8 cellular contexts compared by ENCODE assay signal in genomic region chr2:216692636-216693413, GRCh38.
A peak's percentile ranks its signal among the peaks of the same experiment; 100 is the strongest.
DNase-seq lines count a peak whose midpoint lies in the region; ATAC-seq and TF ChIP-seq lines count a peak whose summit lies in the region.

No MANE protein-coding gene starts in this region.

- H3K4me1 ChIP-seq in OCI-LY3 (ENCODE audit: low read length): 0 out of 2 replicates have a peak, but pooled peaks cover 6% of the 10 kb centered on the region

- peak overlapping the region in 1 of 3 experiments; percentile 97 for H3K27ac Mint-ChIP-seq in nephron
- H3K27ac Mint-ChIP-seq in stimulated activated naive CD8-positive, alpha-beta T cell treated with anti-CD3 and anti-CD28 coated beads, Interleukin-15, Interleukin-2, amounts not matched to agents 100 ng/mL and 50 ng/mL, for 24 hours: peak overlapping the region; percentile 76

- H3K36me3 Mint-ChIP-seq in nephron (ENCODE audit: low read depth): peaks cover 35% of the 10 kb centered on the region
- no peaks in the 10 kb centered on the region for H3K36me3 Mint-ChIP-seq in stimulated activated naive CD8-positive, alpha-beta T cell treated with anti-CD3 and anti-CD28 coated beads, Interleukin-15, Interleukin-2, amounts not matched to agents 100 ng/mL and 50 ng/mL, for 24 hours (ENCODE audit: low read depth)

- H3K27ac ChIP-seq in OCI-LY3 (ENCODE audit: low read length): peak overlapping the region; percentile 9; the same call in 1 of the 2 replicates

- peak overlapping the region; percentile 84 to 89 (median 88) for H3K4me3 Mint-ChIP-seq in nephron
- peak overlapping the region; percentile 87 for H3K4me3 Mint-ChIP-seq in stimulated activated naive CD8-positive, alpha-beta T cell treated with anti-CD3 and anti-CD28 coated beads, Interleukin-15, Interleukin-2, amounts not matched to agents 100 ng/mL and 50 ng/mL, for 24 hours

- no peaks in the 10 kb centered on the region for H3K27me3 Mint-ChIP-seq in nephron (ENCODE audit: low read depth)
- peaks cover 60% of the 10 kb centered on the region for H3K27me3 Mint-ChIP-seq in stimulated activated naive CD8-positive, alpha-beta T cell treated with anti-CD3 and anti-CD28 coated beads, Interleukin-15, Interleukin-2, amounts not matched to agents 100 ng/mL and 50 ng/mL, for 24 hours

- peak; percentile 96 for DNase-seq in DMS 273 (lab: John Stamatoyannopoulos, UW; ENCODE audit: unreplicated experiment)
- DNase-seq in HUDEP-2 (lab: John Stamatoyannopoulos, UW; ENCODE audit: unreplicated experiment in 76 of 76): peak in 52 of 76 experiments; percentile 3 to 69 (median 28)
- DNase-seq in activated T-helper 9 cell treated with anti-CD3 and anti-CD28 coated beads, Interleukin-2, amount 50 U/mL, for 16 hours (ENCODE audit: low read depth): peak; percentile 13
- peak; percentile 63 for DNase-seq in fibroblast of peridontal ligament (ENCODE audit: extremely low read depth)

- H3K36me3 ChIP-seq in OCI-LY3 (replicated peaks; ENCODE audit: low read depth, low read length): no peaks in the 10 kb centered on the region

- H4K20me1 ChIP-seq in OCI-LY3 (ENCODE audit: insufficient read depth, low read length): no peaks in the 10 kb centered on the region

- H3K27me3 ChIP-seq in OCI-LY3 (ENCODE audit: low read depth, low read length): peaks cover 2% of the 10 kb centered on the region

- H3K4me2 ChIP-seq in OCI-LY3 (ENCODE audit: low read length): peak overlapping the region; percentile 42

- peaks cover 32% of the 10 kb centered on the region for H3K4me1 Mint-ChIP-seq in nephron
- peaks cover 36% of the 10 kb centered on the region for H3K4me1 Mint-ChIP-seq in stimulated activated naive CD8-positive, alpha-beta T cell treated with anti-CD3 and anti-CD28 coated beads, Interleukin-15, Interleukin-2, amounts not matched to agents 100 ng/mL and 50 ng/mL, for 24 hours (ENCODE audit: low read depth)

- no peaks in the 10 kb centered on the region for H3K9me3 Mint-ChIP-seq in nephron
- no peaks in the 10 kb centered on the region for H3K9me3 Mint-ChIP-seq in stimulated activated naive CD8-positive, alpha-beta T cell treated with anti-CD3 and anti-CD28 coated beads, Interleukin-15, Interleukin-2, amounts not matched to agents 100 ng/mL and 50 ng/mL, for 24 hours

- ATAC-seq in HG03025 (IDR thresholded peaks at IDR 0.05; ENCODE audit: low FRiP score, unreplicated experiment): no peak

- H3K9ac ChIP-seq in OCI-LY3 (ENCODE audit: low read length): peak overlapping the region; percentile 56

- TF ChIP-seq CTCF in OCI-LY3 (IDR thresholded peaks at IDR 0.05; ENCODE audit: low read depth, low read length) (no peak), nephron (IDR thresholded peaks at IDR 0.05; ENCODE audit: unreplicated experiment in 3 of 3) (no peak)

- no peaks in the 10 kb centered on the region for H3K79me2 ChIP-seq in OCI-LY3 (ENCODE audit: low read length)

- no peak overlapping the region; the same call in 1 of the 2 replicates for H2AFZ ChIP-seq in OCI-LY3 (ENCODE audit: low read depth, low read length)

- no peaks in the 10 kb centered on the region for H3K9me3 ChIP-seq in OCI-LY3 (ENCODE audit: insufficient read depth, low read length)

- peak overlapping the region; percentile 72 for H3K4me3 ChIP-seq in OCI-LY3 (ENCODE audit: low read length)

Comparison
In these comparisons a context has a peak if more than half of its experiments do, and no peak if none do; other contexts are left out.
1. DNase-seq: peak in every context shown above with its lines; median percentile 96 in DMS 273; 63 in fibroblast of peridontal ligament; 28 in HUDEP-2; 13 in activated T-helper 9 cell treated with anti-CD3 and anti-CD28 coated beads, Interleukin-2, amount 50 U/mL, for 16 hours.